Comparison of ENCODE assay signal across 3 cellular contexts in genomic region chr5:74605759-74606158, GRCh38.
"Had no signal": no experiment of that assay in that cellular context is flagged by ENCODE, and none has a peak within 500 bp of the region (broad histone marks: within the 10 kb centered on the region; RNA-seq: fewer than 3 reads in every experiment).

No MANE protein-coding gene starts in this region.

- DNase-seq: GDM1, GF-D8 had no signal

- ATAC-seq: GM12878 had no signal

- H3K4me3 ChIP-seq: GM12878 had no signal
